In genomic region chr17:81710514-81711308, GRCh38 we compare ENCODE assay signal across 8 cellular contexts. TPM values are rescaled to one million over a fixed set of nuclear protein-coding genes. Genes with fewer than 3 reads are reported as not detected.
DNase-seq lines count a peak whose midpoint lies in the region; TF ChIP-seq lines count a peak whose summit lies in the region.

No MANE protein-coding gene starts in this region.

- H3K27ac ChIP-seq in breast epithelium (no peak overlapping the region), muscle layer of duodenum (ENCODE audit: low read length) (no peak overlapping the region)

- DNase-seq in NCI-H2171 treated with DMSO at 0.1 percent for 48 hours (lab: John Stamatoyannopoulos, UW) (peak; percentile 49), NCI-H2171 (lab: John Stamatoyannopoulos, UW) (no peak), NOMO-1 (lab: John Stamatoyannopoulos, UW; ENCODE audit: unreplicated experiment in 2 of 2) (peak; percentile 27 to 61), breast epithelium (ENCODE audit: low spot score in 2 of 2) (no peak), NAMALWA (ENCODE audit: low spot score) (no peak), HuH-7.5 (ENCODE audit: low spot score) (no peak), HAP-1 (ENCODE audit: low spot score in 2 of 2) (no peak)

- intact Hi-C loops in breast epithelium (cut with DNase I; ENCODE audit: low total_unique reads) = no loop called here

- H3K36me3 ChIP-seq in breast epithelium (no peaks in the 10 kb centered on the region), muscle layer of duodenum (ENCODE audit: control insufficient read depth in 1 of 2, insufficient read depth in 2 of 2, low read length in 2 of 2) (peaks cover 2 to 24% of the 10 kb centered on the region in 2 donors), HAP-1 (replicated peaks) (peaks cover 51% of the 10 kb centered on the region)

- H3K4me3 ChIP-seq in breast epithelium (peak overlapping the region in 2 of 3 donors; percentile 79 to 94), muscle layer of duodenum (ENCODE audit: low read depth in 1 of 2, low read length in 2 of 2) (peak overlapping the region; percentile 45 to 79), HAP-1 (no peak overlapping the region)

- no peaks in the 10 kb centered on the region for H3K9me3 ChIP-seq in breast epithelium
- no peaks in the 10 kb centered on the region for H3K9me3 ChIP-seq in muscle layer of duodenum (ENCODE audit: control insufficient read depth in 1 of 2, low read length in 2 of 2)
- H3K9me3 ChIP-seq in HAP-1 = no peaks in the 10 kb centered on the region

- TF ChIP-seq CTCF in breast epithelium (IDR thresholded peaks at IDR 0.05) = no peak

- in situ Hi-C loops in HAP-1 (cut with MboI; ENCODE audit: low sequenced_read_pairs) = no loop called here

- no peak for TF ChIP-seq POLR2A in breast epithelium (IDR thresholded peaks at IDR 0.05)

- H3K4me1 ChIP-seq in breast epithelium (peaks cover 11 to 19% of the 10 kb centered on the region in 2 donors), muscle layer of duodenum (ENCODE audit: control insufficient read depth in 1 of 2, insufficient read depth in 2 of 2, low read length in 2 of 2) (peaks cover 14 to 27% of the 10 kb centered on the region in 2 donors), HAP-1 (peaks cover 19% of the 10 kb centered on the region)

- no peaks in the 10 kb centered on the region for H3K27me3 ChIP-seq in breast epithelium
- no peaks in the 10 kb centered on the region for H3K27me3 ChIP-seq in muscle layer of duodenum (ENCODE audit: low read depth, low read length)
- no peaks in the 10 kb centered on the region for H3K27me3 ChIP-seq in HAP-1 (ENCODE audit: low read depth)

RNA-seq across cellular contexts. Expression of gene SLC25A10, which starts 1.4 kb away (rescaled TPM):
- 10 to 100 TPM in 2 of 3 donors, 1 to 10 TPM in 1; 9.8 to 28.0 (median 24.4) TPM for total RNA-seq in breast epithelium

RNA-seq across cellular contexts. Expression of gene MRPL12, which starts 7.5 kb away (rescaled TPM):
- total RNA-seq in breast epithelium = 10 to 100 TPM; 18.4 to 32.3 (median 32.1) TPM

RNA-seq across cellular contexts. Expression of gene HGS, which starts 26.9 kb away (rescaled TPM):
- total RNA-seq in breast epithelium = 10 to 100 TPM; 61.0 to 75.0 (median 64.6) TPM

RNA-seq across cellular contexts. Expression of gene ARL16, which starts 27.1 kb away (rescaled TPM):
- 10 to 100 TPM; 34.9 to 44.2 (median 37.5) TPM for total RNA-seq in breast epithelium

RNA-seq across cellular contexts. Expression of gene CCDC137, which starts 44.2 kb away (rescaled TPM):
- total RNA-seq in breast epithelium = 10 to 100 TPM in 2 of 3 donors, 1 to 10 TPM in 1; 8.6 to 14.4 (median 11.6) TPM

Comparison
In these comparisons a context has a peak if more than half of its experiments do, and no peak if none do; other contexts are left out.
1. DNase-seq: peak in NCI-H2171 treated with DMSO at 0.1 percent for 48 hours (single experiment) and NOMO-1 (2 of 2); none in NCI-H2171 (single experiment), breast epithelium (0 of 2), NAMALWA (single experiment), HuH-7.5 (single experiment) and HAP-1 (0 of 2).